ENCODE assay signal across 17 cellular contexts in genomic region chr13:40403509-40404241, GRCh38.
DNase-seq lines count a peak whose midpoint lies in the region; ATAC-seq and TF ChIP-seq lines count a peak whose summit lies in the region.
"Had no signal": no experiment of that assay in that cellular context is flagged by ENCODE, and none has a peak within 500 bp of the region (broad histone marks: within the 10 kb centered on the region; RNA-seq: fewer than 3 reads in every experiment).

No MANE protein-coding gene starts in this region.

- H3K4me3 ChIP-seq in left ventricle myocardium inferior = no peak overlapping the region
- no peak overlapping the region for H3K4me3 ChIP-seq in rectal smooth muscle tissue (ENCODE audit: low read length)
- H3K4me3 ChIP-seq: cardiac muscle cell had no signal

- peaks cover 24% of the 10 kb centered on the region for H3K4me1 Mint-ChIP-seq in activated CD8-positive, alpha-beta T cell treated with anti-CD3 and anti-CD28 coated beads for 36 hours (ENCODE audit: low read depth)

- POLR2A ChIA-PET in activated CD8-positive, alpha-beta T cell treated with anti-CD3 and anti-CD28 coated beads for 36 hours (lab: Charles Lee) = interaction anchor here (0.8 kb wide), 1 partner anchor 31 kb away, joined by 3 read pairs; no protein-coding TSS in a partner anchor

- H3K9ac ChIP-seq in rectal smooth muscle tissue (ENCODE audit: low read length) = no peak overlapping the region
- H3K9ac ChIP-seq: parathyroid adenoma had no signal

- no peak for TF ChIP-seq CTCF in left ventricle myocardium inferior (IDR thresholded peaks at IDR 0.05; ENCODE audit: borderline replicate concordance)
- TF ChIP-seq CTCF in activated CD8-positive, alpha-beta T cell treated with anti-CD3 and anti-CD28 coated beads for 36 hours (IDR thresholded peaks at IDR 0.05) = no peak

- no peak overlapping the region for H3K27ac Mint-ChIP-seq in activated CD8-positive, alpha-beta T cell treated with anti-CD3 and anti-CD28 coated beads for 36 hours
- H3K27ac Mint-ChIP-seq: activated CD4-positive, alpha-beta T cell treated with anti-CD3 and anti-CD28 coated beads, Interleukin-2, amount 10 ng/mL, durations not matched to agents 24 days and 14 days; activated naive CD8-positive, alpha-beta T cell; CD8-positive, alpha-beta T cell had no signal

- ATAC-seq in Right ventricle myocardium superior (ENCODE audit: poor library complexity) (peak; percentile 62), HG03175 (IDR thresholded peaks at IDR 0.05; ENCODE audit: unreplicated experiment) (no peak)
- ATAC-seq in activated CD8-positive, alpha-beta T cell treated with anti-CD3 and anti-CD28 coated beads for 36 hours = no peak
- ATAC-seq: CD8-positive, alpha-beta T cell had no signal

- H3K36me3 Mint-ChIP-seq in activated CD8-positive, alpha-beta T cell treated with anti-CD3 and anti-CD28 coated beads for 36 hours (ENCODE audit: low read depth) = no peaks in the 10 kb centered on the region
- H3K36me3 Mint-ChIP-seq: CD8-positive, alpha-beta T cell had no signal

- H3K9me3 Mint-ChIP-seq in activated CD8-positive, alpha-beta T cell treated with anti-CD3 and anti-CD28 coated beads for 36 hours = no peaks in the 10 kb centered on the region
- H3K9me3 Mint-ChIP-seq: activated CD4-positive, alpha-beta T cell treated with anti-CD3 and anti-CD28 coated beads, Interleukin-2, amount 10 ng/mL, durations not matched to agents 24 days and 14 days; CD8-positive, alpha-beta T cell had no signal

- intact Hi-C loops in Right ventricle myocardium superior (cut with DNase I) (no loop called here), cardiac septum (cut with DNase I) (loop anchor here (2.0 kb wide), 2 partner anchors 37 to 89 kb away; no protein-coding TSS in a partner anchor), left ventricle myocardium inferior (cut with micrococcal nuclease) (no loop called here)
- intact Hi-C loops in activated CD8-positive, alpha-beta T cell treated with anti-CD3 and anti-CD28 coated beads for 36 hours (cut with micrococcal nuclease) = no loop called here

- H3K4me1 ChIP-seq in left ventricle myocardium inferior = peaks cover 53% of the 10 kb centered on the region
- H3K4me1 ChIP-seq in rectal smooth muscle tissue (ENCODE audit: control insufficient read depth, insufficient read depth, low read length) = peaks cover 20% of the 10 kb centered on the region
- H3K4me1 ChIP-seq: parathyroid adenoma had no signal

- no peaks in the 10 kb centered on the region for H3K27me3 ChIP-seq in left ventricle myocardium inferior (ENCODE audit: low read depth)
- no peaks in the 10 kb centered on the region for H3K27me3 ChIP-seq in rectal smooth muscle tissue (ENCODE audit: control insufficient read depth, insufficient read depth, low read length)
- H3K27me3 ChIP-seq: cardiac muscle cell had no signal

- DNase-seq in Right ventricle myocardium superior = no peak
- no peak for DNase-seq in cardiac septum (ENCODE audit: low spot score)
- DNase-seq in left ventricle myocardium inferior = no peak
- DNase-seq in activated CD8-positive, alpha-beta T cell treated with anti-CD3 and anti-CD28 coated beads for 36 hours = no peak
- DNase-seq in NCI-H82 (lab: John Stamatoyannopoulos, UW) = no peak
- no peak for DNase-seq in A172 (ENCODE audit: low spot score)
- DNase-seq: activated T-cell treated with anti-CD3 and anti-CD28 coated beads, Interleukin-2, amount 50 U/mL, for 1 hour; CD8-positive, alpha-beta T cell; KG1; NCI-H1417 treated with DMSO at 0.1 percent for 48 hours had no signal

- H3K27ac ChIP-seq in left ventricle myocardium inferior (replicated peaks) (peak overlapping the region; percentile 69), rectal smooth muscle tissue (ENCODE audit: low read depth, low read length) (peak overlapping the region; percentile 69)
- H3K27ac ChIP-seq: cardiac muscle cell, HL-60, parathyroid adenoma had no signal

- no peak overlapping the region for H3K4me3 Mint-ChIP-seq in activated CD8-positive, alpha-beta T cell treated with anti-CD3 and anti-CD28 coated beads for 36 hours
- H3K4me3 Mint-ChIP-seq: activated CD4-positive, alpha-beta T cell treated with anti-CD3 and anti-CD28 coated beads, Interleukin-2, amount 10 ng/mL, durations not matched to agents 24 days and 14 days; CD8-positive, alpha-beta T cell had no signal

- no peaks in the 10 kb centered on the region for H3K27me3 Mint-ChIP-seq in activated CD8-positive, alpha-beta T cell treated with anti-CD3 and anti-CD28 coated beads for 36 hours
- H3K27me3 Mint-ChIP-seq: activated CD4-positive, alpha-beta T cell treated with anti-CD3 and anti-CD28 coated beads, Interleukin-2, amount 10 ng/mL, durations not matched to agents 24 days and 14 days; activated naive CD8-positive, alpha-beta T cell had no signal

- H3K36me3 ChIP-seq in left ventricle myocardium inferior (no peaks in the 10 kb centered on the region), rectal smooth muscle tissue (ENCODE audit: control insufficient read depth, insufficient read depth, low read length) (no peaks in the 10 kb centered on the region)
- H3K36me3 ChIP-seq: cardiac muscle cell had no signal

- H3K9me3 ChIP-seq in left ventricle myocardium inferior (replicated peaks) = no peaks in the 10 kb centered on the region

- CTCF ChIA-PET in activated CD8-positive, alpha-beta T cell treated with anti-CD3 and anti-CD28 coated beads for 36 hours (lab: Charles Lee) = no interaction called here
